In the genomic region with DNA sequence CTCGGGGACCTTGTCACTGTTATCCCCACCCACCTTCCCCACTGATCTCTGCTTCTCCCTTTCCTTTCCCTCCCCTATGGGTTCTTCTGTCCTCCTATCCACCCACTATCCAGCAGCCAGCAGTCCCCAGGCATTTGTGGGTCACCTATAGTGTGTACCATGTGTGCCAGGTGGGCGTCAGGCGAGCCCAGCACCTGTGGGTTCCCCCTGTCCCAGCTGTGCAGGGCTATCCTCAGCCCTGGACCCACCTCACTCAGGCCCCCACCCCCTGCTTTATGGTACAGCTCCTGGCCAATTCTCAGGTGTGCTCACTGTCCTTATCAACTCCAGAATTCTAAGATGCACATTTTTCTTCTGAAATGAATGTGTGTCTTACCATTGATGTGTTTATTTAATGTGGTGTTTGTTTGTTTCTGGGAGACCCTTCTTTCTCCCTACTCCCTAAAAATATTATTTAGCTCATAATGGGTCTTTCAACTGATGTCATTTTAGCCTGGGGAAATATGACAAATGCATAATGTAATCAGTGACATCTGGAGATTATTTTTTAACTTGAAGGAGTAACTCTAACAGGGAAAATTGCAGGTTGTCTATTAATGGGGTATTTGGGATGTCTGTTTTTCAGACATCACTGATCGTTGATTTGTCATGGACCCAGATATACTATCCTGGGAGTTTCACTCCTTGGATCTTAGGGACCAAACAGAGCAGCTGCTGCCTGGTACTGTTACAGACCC, we compare ENCODE assay signal across 17 cellular contexts.
DNase-seq lines count a peak whose midpoint lies in the region; ATAC-seq, FAIRE-seq and TF ChIP-seq lines count a peak whose summit lies in the region.
"Had no signal": no experiment of that assay in that cellular context is flagged by ENCODE, and none has a peak within 500 bp of the region (broad histone marks: within the 10 kb centered on the region; RNA-seq: fewer than 3 reads in every experiment).

No MANE protein-coding gene starts in this region.

- FAIRE-seq in D721Med (lab: Jason Lieb, UNC) (peak; percentile 6), GM19239 (lab: Jason Lieb, UNC) (no peak)
- FAIRE-seq: GM12892 had no signal

- DNase-seq in activated CD8-positive, alpha-beta memory T cell treated with anti-CD3 and anti-CD28 coated beads for 24 hours, result peak; percentile 17
- DNase-seq in activated CD8-positive, alpha-beta memory T cell treated with anti-CD3 and anti-CD28 coated beads, Interleukin-2, amount 50 U/mL, for 4 hours, result no peak
- no peak for DNase-seq in D721Med (ENCODE audit: insufficient read length, low spot score)
- peak; percentile 26 for DNase-seq in activated CD8-positive, alpha-beta memory T cell treated with anti-CD3 and anti-CD28 coated beads, Interleukin-2, amount 10 ng/mL, durations not matched to agents 7 days and 5 days
- DNase-seq in posterior vena cava (ENCODE audit: low spot score), result peak; percentile 43
- no peak for DNase-seq in GM19239 (ENCODE audit: insufficient read length, low spot score)
- no peak for DNase-seq in HuH-7 (ENCODE audit: low spot score)
- DNase-seq: 8988T; AML-193; C1 segment of cervical spinal cord; CD4-positive, alpha-beta T cell; DND-41; GDM1 had no signal

- no peaks in the 10 kb centered on the region for H3K4me1 Mint-ChIP-seq in activated CD8-positive, alpha-beta memory T cell treated with anti-CD3 and anti-CD28 coated beads, Interleukin-2, amount 10 ng/mL, durations not matched to agents 7 days and 5 days
- H3K4me1 Mint-ChIP-seq: IgD-negative memory B cell had no signal

- TF ChIP-seq CTCF in D721Med (IDR thresholded peaks at IDR 0.05; ENCODE audit: insufficient read depth, missing control alignments), result no peak

- no peak overlapping the region for H3K27ac Mint-ChIP-seq in activated CD8-positive, alpha-beta memory T cell treated with anti-CD3 and anti-CD28 coated beads, Interleukin-2, amount 10 ng/mL, durations not matched to agents 7 days and 5 days
- H3K27ac Mint-ChIP-seq: CD4-positive, alpha-beta T cell; IgD-negative memory B cell had no signal

- H3K4me3 Mint-ChIP-seq in activated CD8-positive, alpha-beta memory T cell treated with anti-CD3 and anti-CD28 coated beads, Interleukin-2, amount 10 ng/mL, durations not matched to agents 7 days and 5 days, result no peak overlapping the region
- H3K4me3 Mint-ChIP-seq: CD4-positive, alpha-beta T cell; IgD-negative memory B cell had no signal

- no peaks in the 10 kb centered on the region for H3K36me3 Mint-ChIP-seq in activated CD8-positive, alpha-beta memory T cell treated with anti-CD3 and anti-CD28 coated beads, Interleukin-2, amount 10 ng/mL, durations not matched to agents 7 days and 5 days
- H3K36me3 Mint-ChIP-seq: IgD-negative memory B cell had no signal

- ATAC-seq in activated CD8-positive, alpha-beta memory T cell treated with anti-CD3 and anti-CD28 coated beads, Interleukin-2, amount 10 ng/mL, durations not matched to agents 7 days and 5 days, result no peak
- no peak for ATAC-seq in GM21529 (IDR thresholded peaks at IDR 0.05; ENCODE audit: unreplicated experiment)
- ATAC-seq: HCT116 had no signal

- CTCF ChIA-PET in activated CD8-positive, alpha-beta memory T cell treated with anti-CD3 and anti-CD28 coated beads, Interleukin-2, amount 10 ng/mL, durations not matched to agents 7 days and 5 days (lab: Charles Lee), result no interaction called here

- H3K27me3 Mint-ChIP-seq in activated CD8-positive, alpha-beta memory T cell treated with anti-CD3 and anti-CD28 coated beads, Interleukin-2, amount 10 ng/mL, durations not matched to agents 7 days and 5 days, result peaks cover 13% of the 10 kb centered on the region
- H3K27me3 Mint-ChIP-seq: CD4-positive, alpha-beta T cell had no signal

- intact Hi-C loops in posterior vena cava (cut with DNase I), result no loop called here

- H3K9me3 Mint-ChIP-seq in activated CD8-positive, alpha-beta memory T cell treated with anti-CD3 and anti-CD28 coated beads, Interleukin-2, amount 10 ng/mL, durations not matched to agents 7 days and 5 days (ENCODE audit: low read depth), result no peaks in the 10 kb centered on the region
- H3K9me3 Mint-ChIP-seq: CD4-positive, alpha-beta T cell; IgD-negative memory B cell had no signal

Comparison
In these comparisons a context has a peak if more than half of its experiments do, and no peak if none do; other contexts are left out.
1. DNase-seq: peak in activated CD8-positive, alpha-beta memory T cell treated with anti-CD3 and anti-CD28 coated beads for 24 hours (single experiment), activated CD8-positive, alpha-beta memory T cell treated with anti-CD3 and anti-CD28 coated beads, Interleukin-2, amount 10 ng/mL, durations not matched to agents 7 days and 5 days (single experiment) and posterior vena cava (single experiment); none in activated CD8-positive, alpha-beta memory T cell treated with anti-CD3 and anti-CD28 coated beads, Interleukin-2, amount 50 U/mL, for 4 hours (single experiment), D721Med (single experiment), GM19239 (single experiment) and HuH-7 (single experiment).